Comparison of ENCODE assay signal across 23 cellular contexts in the genomic region with DNA sequence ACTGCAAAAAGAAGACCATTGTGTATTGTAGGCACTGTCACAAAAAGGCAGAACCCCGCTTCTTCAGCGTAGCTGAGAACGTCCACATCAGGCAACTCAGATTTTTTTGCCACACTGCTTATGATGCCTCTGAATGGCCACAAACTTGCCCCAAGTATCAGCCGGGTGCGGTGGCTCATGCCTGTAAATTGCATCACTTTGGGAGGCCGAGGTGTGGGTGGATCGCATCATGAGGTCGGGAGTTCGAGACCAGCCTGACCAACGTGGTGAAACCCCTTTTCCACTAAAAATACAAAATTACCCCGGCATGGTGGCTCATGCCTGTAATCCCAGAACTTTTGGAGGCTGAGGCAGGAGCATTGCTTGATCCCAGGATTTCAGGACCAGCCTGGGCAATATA. TPM values are rescaled to one million over a fixed set of nuclear protein-coding genes. Genes with fewer than 3 reads are reported as not detected.
"Had no signal": no experiment of that assay in that cellular context is flagged by ENCODE, and none has a peak within 500 bp of the region (broad histone marks: within the 10 kb centered on the region; RNA-seq: fewer than 3 reads in every experiment).

No MANE protein-coding gene starts in this region.

- H3K27ac Mint-ChIP-seq: activated naive CD4-positive, alpha-beta T cell treated with anti-CD3 and anti-CD28 coated beads, Interleukin-2, amount 50 U/mL, for 24 hours; mesothelial cell of epicardium; progenitor cell of endocrine pancreas had no signal

- H3K9me3 Mint-ChIP-seq: activated naive CD4-positive, alpha-beta T cell treated with anti-CD3 and anti-CD28 coated beads, Interleukin-2, amount 50 U/mL, for 24 hours; activated naive CD8-positive, alpha-beta T cell treated with anti-CD3 and anti-CD28 coated beads, Interleukin-2, amount 50 U/mL, for 24 hours; T-cell had no signal

- H3K4me3 ChIP-seq: gastroesophageal sphincter, hepatocyte, ovary, skin epidermis, tibial nerve had no signal

- H3K36me3 Mint-ChIP-seq: activated naive CD4-positive, alpha-beta T cell treated with anti-CD3 and anti-CD28 coated beads, Interleukin-2, amount 50 U/mL, for 24 hours; mesothelial cell of epicardium; T-cell had no signal

- H3K4me3 Mint-ChIP-seq: activated naive CD4-positive, alpha-beta T cell treated with anti-CD3 and anti-CD28 coated beads, Interleukin-2, amount 50 U/mL, for 24 hours; mesothelial cell of epicardium; T-cell had no signal

- H3K4me1 Mint-ChIP-seq: mesothelial cell of epicardium had no signal

- DNase-seq: activated T-cell treated with anti-CD3 and anti-CD28 coated beads for 4 hours; amygdala; caudate nucleus; cortex of kidney; islet precursor cell; left colon; ovary; stimulated activated CD4-positive, alpha-beta T cell treated with anti-CD3 and anti-CD28 coated beads, Interleukin-12 subunit alpha, Interleukin-12 subunit beta, amount 100 ng/mL, for 4 hours; stimulated activated CD4-positive, alpha-beta T cell treated with anti-CD3 and anti-CD28 coated beads, Interleukin-4, amount 100 ng/mL, for 4 hours; stimulated activated naive B cell treated with anti-CD40 and anti-IgM and Interleukin-4, amounts not matched to agents 10 μg/mL and 1 μg/mL and 100 μg/mL, for 72 hours; T-cell had no signal

RNA-seq across cellular contexts. Expression of gene IL3RA, which starts 14.9 kb away (rescaled TPM):
- total RNA-seq: fibroblast of villous mesenchyme, progenitor cell of endocrine pancreas, renal cortical epithelial cell had no signal

RNA-seq across cellular contexts. Expression of gene CSF2RA, which starts 53.1 kb away (rescaled TPM):
- total RNA-seq: endothelial cell of umbilical vein, fibroblast of lung, fibroblast of villous mesenchyme, renal cortical epithelial cell had no signal
